In the genomic region with DNA sequence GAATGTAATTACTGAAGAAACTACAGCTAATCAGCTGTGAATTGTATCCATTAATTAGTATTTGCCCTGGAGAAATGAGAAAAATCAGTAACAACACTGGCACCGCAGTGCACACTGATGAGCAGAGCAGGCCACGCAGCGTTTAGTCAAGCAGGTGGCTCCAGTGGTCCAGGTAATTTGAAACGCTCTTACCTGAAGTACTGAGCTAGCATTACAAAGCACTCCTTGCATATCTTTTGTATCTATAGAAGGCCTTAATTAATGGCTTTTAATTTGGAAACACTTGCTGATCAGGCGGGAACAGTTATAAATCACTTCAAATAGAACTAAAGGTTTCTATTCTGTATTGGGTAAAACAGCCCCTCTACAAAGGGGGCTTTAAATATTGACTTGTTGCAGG, we compare ENCODE assay signal across 26 cellular contexts.
DNase-seq lines count a peak whose midpoint lies in the region; ATAC-seq and TF ChIP-seq lines count a peak whose summit lies in the region.
"Had no signal": no experiment of that assay in that cellular context is flagged by ENCODE, and none has a peak within 500 bp of the region (broad histone marks: within the 10 kb centered on the region; RNA-seq: fewer than 3 reads in every experiment).

No MANE protein-coding gene starts in this region.

- H3K9me3 Mint-ChIP-seq in endodermal cell: no peaks in the 10 kb centered on the region

- no peak for ATAC-seq in upper lobe of right lung
- ATAC-seq: activated naive CD8-positive, alpha-beta T cell treated with anti-CD3 and anti-CD28 coated beads, Interleukin-2, amount 50 U/mL, for 24 hours; left cardiac atrium had no signal

- peak; percentile 14 to 15 for DNase-seq in NCI-H187 (lab: John Stamatoyannopoulos, UW)
- DNase-seq in NCI-H187 treated with DMSO at 0.1 percent for 48 hours (lab: John Stamatoyannopoulos, UW): no peak
- peak; percentile 82 for DNase-seq in NCI-H146 treated with DMSO at 0.1 percent for 48 hours (lab: John Stamatoyannopoulos, UW; ENCODE audit: unreplicated experiment)
- DNase-seq in NCI-H69 (lab: John Stamatoyannopoulos, UW): peak; percentile 90
- DNase-seq in osteoblast (ENCODE audit: insufficient read length, low spot score, missing footprints): peak; percentile 1
- DNase-seq in ureter (ENCODE audit: low spot score): no peak
- no peak for DNase-seq in upper lobe of right lung
- DNase-seq in endodermal cell: no peak
- DNase-seq: 8988T; activated CD4-positive, alpha-beta T cell treated with anti-CD3 and anti-CD28 coated beads, Interleukin-2, amount 50 U/mL, for 1 hour; activated effector memory CD4-positive, alpha-beta T cell treated with anti-CD3 and anti-CD28 coated beads, Interleukin-2, amount 50 U/mL, for 16 hours; activated naive CD8-positive, alpha-beta T cell treated with anti-CD3 and anti-CD28 coated beads, Interleukin-2, amount 50 U/mL, for 24 hours; colonic mucosa; KBM-7; left cardiac atrium; mesendoderm; MV-4-11; naive B cell; NCI-H82; occipital lobe; SJCRH30; stimulated activated CD4-positive, alpha-beta T cell treated with anti-CD3 and anti-CD28 coated beads, Interleukin-12 subunit alpha, Interleukin-12 subunit beta, amount 100 ng/mL, for 4 hours; upper lobe of left lung had no signal

- H3K4me1 Mint-ChIP-seq in endodermal cell: peaks cover 15% of the 10 kb centered on the region
- H3K4me1 Mint-ChIP-seq: activated naive CD8-positive, alpha-beta T cell treated with anti-CD3 and anti-CD28 coated beads, Interleukin-2, amount 50 U/mL, for 24 hours; naive B cell had no signal

- no peak overlapping the region for H3K4me3 ChIP-seq in osteoblast (ENCODE audit: insufficient read depth, low read length)
- no peak overlapping the region for H3K4me3 ChIP-seq in upper lobe of right lung
- no peak overlapping the region for H3K4me3 ChIP-seq in endodermal cell (ENCODE audit: low read length)
- H3K4me3 ChIP-seq: colonic mucosa, right atrium auricular region, SJCRH30, upper lobe of left lung had no signal

- H3K79me2 ChIP-seq in osteoblast (ENCODE audit: insufficient read depth, low read length): no peaks in the 10 kb centered on the region

- no peak overlapping the region for H2AFZ ChIP-seq in osteoblast (ENCODE audit: low read length)

- H3K27me3 Mint-ChIP-seq in endodermal cell (ENCODE audit: insufficient read depth): no peaks in the 10 kb centered on the region
- H3K27me3 Mint-ChIP-seq: activated naive CD8-positive, alpha-beta T cell treated with anti-CD3 and anti-CD28 coated beads, Interleukin-2, amount 50 U/mL, for 24 hours had no signal

- H4K20me1 ChIP-seq in osteoblast (ENCODE audit: insufficient read depth, low read length): no peaks in the 10 kb centered on the region

- H3K4me1 ChIP-seq in osteoblast (ENCODE audit: insufficient read depth, low read length): no peaks in the 10 kb centered on the region
- no peaks in the 10 kb centered on the region for H3K4me1 ChIP-seq in upper lobe of right lung
- H3K4me1 ChIP-seq in endodermal cell (ENCODE audit: control insufficient read depth, insufficient read depth, low read length): no peaks in the 10 kb centered on the region
- H3K4me1 ChIP-seq: colonic mucosa, right atrium auricular region, upper lobe of left lung had no signal

- H3K9me3 ChIP-seq in osteoblast (ENCODE audit: low read depth, low read length) (no peaks in the 10 kb centered on the region), upper lobe of right lung (no peaks in the 10 kb centered on the region), endodermal cell (ENCODE audit: control insufficient read depth, low read length) (no peaks in the 10 kb centered on the region)
- H3K9me3 ChIP-seq: colonic mucosa, SJCRH30, upper lobe of left lung had no signal

- H3K27ac ChIP-seq in osteoblast (ENCODE audit: low read depth, low read length): no peak overlapping the region
- no peak overlapping the region for H3K27ac ChIP-seq in upper lobe of right lung
- no peak overlapping the region for H3K27ac ChIP-seq in endodermal cell (ENCODE audit: low read depth, low read length)
- H3K27ac ChIP-seq: colonic mucosa, right atrium auricular region, upper lobe of left lung, VCaP had no signal

- H3K4me3 Mint-ChIP-seq in endodermal cell: no peak overlapping the region
- H3K4me3 Mint-ChIP-seq: activated naive CD8-positive, alpha-beta T cell treated with anti-CD3 and anti-CD28 coated beads, Interleukin-2, amount 50 U/mL, for 24 hours; naive B cell; T-helper 1 cell treated with Interleukin-12 subunit alpha and Interleukin-12 subunit beta and Interleukin-4 antibody, amounts not matched to agents 30 μg/mL and 1 μg/mL, for 36 hours had no signal

- H3K4me2 ChIP-seq in osteoblast (ENCODE audit: insufficient read depth, low read length): no peak overlapping the region

- intact Hi-C loops in upper lobe of right lung (cut with DNase I): no loop called here

- H3K36me3 ChIP-seq in osteoblast (ENCODE audit: insufficient read depth, low read length): no peaks in the 10 kb centered on the region
- no peaks in the 10 kb centered on the region for H3K36me3 ChIP-seq in upper lobe of right lung
- no peaks in the 10 kb centered on the region for H3K36me3 ChIP-seq in endodermal cell (ENCODE audit: control insufficient read depth, insufficient read depth, low read length)
- H3K36me3 ChIP-seq: colonic mucosa, right atrium auricular region, SJCRH30, upper lobe of left lung had no signal

- 76 to 98% methylated on average over 4 to 5 of the region's 5 CpGs for WGBS in endodermal cell (ENCODE audit: insufficient coverage in 1 of 2, insufficient read length in 1 of 2), 2 experiments

- TF ChIP-seq CTCF in osteoblast (IDR thresholded peaks at IDR 0.05; ENCODE audit: extremely low read depth, low read depth, low read length): no peak
- no peak for TF ChIP-seq CTCF in upper lobe of right lung (IDR thresholded peaks at IDR 0.05)
- no peak for TF ChIP-seq CTCF in endodermal cell (conservative IDR thresholded peaks at IDR 0.05)

- H3K27ac Mint-ChIP-seq in endodermal cell: no peak overlapping the region
- H3K27ac Mint-ChIP-seq: activated naive CD8-positive, alpha-beta T cell treated with anti-CD3 and anti-CD28 coated beads, Interleukin-2, amount 50 U/mL, for 24 hours; T-helper 1 cell treated with Interleukin-12 subunit alpha and Interleukin-12 subunit beta and Interleukin-4 antibody, amounts not matched to agents 30 μg/mL and 1 μg/mL, for 36 hours had no signal

- H3K36me3 Mint-ChIP-seq in endodermal cell (ENCODE audit: low read depth): no peaks in the 10 kb centered on the region
- H3K36me3 Mint-ChIP-seq: naive B cell had no signal

- H3K27me3 ChIP-seq in osteoblast (ENCODE audit: insufficient read depth, low read length) (no peaks in the 10 kb centered on the region), upper lobe of right lung (no peaks in the 10 kb centered on the region), endodermal cell (ENCODE audit: control insufficient read depth, insufficient read depth, low read length, poor library complexity, severe bottlenecking) (no peaks in the 10 kb centered on the region)
- H3K27me3 ChIP-seq: colonic mucosa, right atrium auricular region, SJCRH30, upper lobe of left lung had no signal

- no peak overlapping the region for H3K9ac ChIP-seq in endodermal cell (ENCODE audit: extremely low read depth, low read length, poor library complexity, severe bottlenecking)

Comparison
In these comparisons a context has a peak if more than half of its experiments do, and no peak if none do; other contexts are left out.
1. DNase-seq: peak in NCI-H187 (2 of 2), NCI-H146 treated with DMSO at 0.1 percent for 48 hours (single experiment), NCI-H69 (single experiment) and osteoblast (single experiment); none in NCI-H187 treated with DMSO at 0.1 percent for 48 hours (single experiment), ureter (single experiment), upper lobe of right lung (single experiment) and endodermal cell (single experiment).